ENCODE assay signal across 7 cellular contexts in the genomic region with DNA sequence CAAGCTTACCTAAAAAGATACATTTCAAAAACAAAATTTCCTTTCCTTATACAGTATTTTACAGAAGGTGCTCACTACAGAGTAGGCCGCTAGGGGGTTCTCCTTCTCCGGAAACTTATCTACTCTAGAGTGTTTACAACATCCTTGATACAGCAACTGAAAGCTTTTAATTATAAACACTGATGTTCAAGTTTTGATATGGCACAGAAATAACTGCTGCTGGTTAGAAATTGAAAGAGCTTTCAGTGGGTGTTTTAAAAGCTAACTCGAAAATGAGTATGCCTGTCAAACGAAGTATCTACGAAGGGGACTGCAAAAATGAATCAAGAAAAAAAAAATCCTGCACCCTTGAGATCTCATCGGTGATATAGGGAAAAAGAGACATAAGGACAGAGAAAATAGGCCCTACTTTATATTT. TPM values are rescaled to one million over a fixed set of nuclear protein-coding genes. Genes with fewer than 3 reads are reported as not detected.
DNase-seq lines count a peak whose midpoint lies in the region; ATAC-seq and TF ChIP-seq lines count a peak whose summit lies in the region.

No MANE protein-coding gene starts in this region.

- CTCF ChIA-PET in Panc1 (lab: Charles Lee): no interaction called here

- H3K4me3 ChIP-seq in GM12864 (ENCODE audit: low read depth, low read length): peak overlapping the region; percentile 93
- H3K4me3 ChIP-seq in Panc1 (ENCODE audit: low read depth in 2 of 2, low read length in 2 of 2): peak overlapping the region; percentile 98 to 100
- H3K4me3 ChIP-seq in cardiac muscle cell: peak overlapping the region; percentile 61

- peak overlapping the region; percentile 97 for H3K27ac ChIP-seq in Panc1 (ENCODE audit: low read length)
- H3K27ac ChIP-seq in cardiac muscle cell: peak overlapping the region; percentile 86

- peak; percentile 40 for DNase-seq in GM12864 (ENCODE audit: low read depth)
- peak; percentile 84 for DNase-seq in HT-29 (ENCODE audit: low spot score)
- DNase-seq in Panc1 (ENCODE audit: low read depth, low spot score): no peak
- DNase-seq in activated naive CD8-positive, alpha-beta T cell treated with anti-CD3 and anti-CD28 coated beads, Interleukin-2, amount 50 U/mL, for 16 hours (ENCODE audit: low read depth, low spot score): peak; percentile 21
- DNase-seq in cardiac muscle cell (ENCODE audit: low read depth in 1 of 2, low spot score in 1 of 2): peak; percentile 59 to 64
- peak; percentile 85 for DNase-seq in pons (ENCODE audit: low spot score)

- no peak for ATAC-seq in Panc1
- no peak for ATAC-seq in GM19328 (IDR thresholded peaks at IDR 0.05; ENCODE audit: unreplicated experiment)

- in situ Hi-C loops in Panc1 (cut with HindIII; ENCODE audit: low pct_unique_long_range_greater_than_20kb, low sequenced_read_pairs): no loop called here

- H3K9me3 ChIP-seq in Panc1 (ENCODE audit: control insufficient read depth, insufficient read depth, low read depth, low read length) (no peaks in the 10 kb centered on the region), cardiac muscle cell (ENCODE audit: low read depth) (no peaks in the 10 kb centered on the region)

- H3K36me3 ChIP-seq in Panc1 (ENCODE audit: control insufficient read depth, insufficient read depth, low read length) (peaks cover 21% of the 10 kb centered on the region), cardiac muscle cell (peaks cover 10% of the 10 kb centered on the region)

- no peaks in the 10 kb centered on the region for H3K27me3 ChIP-seq in Panc1 (ENCODE audit: control insufficient read depth, insufficient read depth, low read length)
- no peaks in the 10 kb centered on the region for H3K27me3 ChIP-seq in cardiac muscle cell

- H3K4me1 ChIP-seq in Panc1 (ENCODE audit: control insufficient read depth, insufficient read depth, low read length) (peaks cover 18% of the 10 kb centered on the region), cardiac muscle cell (ENCODE audit: low read depth) (peaks cover 23% of the 10 kb centered on the region)

- POLR2A ChIA-PET in Panc1 (lab: Charles Lee): no interaction called here

- intact Hi-C loops in Panc1 (cut with micrococcal nuclease; ENCODE audit: unreplicated experiment): no loop called here

- TF ChIP-seq CTCF in GM12864 (IDR thresholded peaks at IDR 0.05; ENCODE audit: low read depth, low read length, missing control alignments): peak; percentile 73
- peak; percentile 81; the same call in 1 of the 2 replicates for TF ChIP-seq CTCF in Panc1 (IDR thresholded peaks at IDR 0.05)
- peak; percentile 83 for TF ChIP-seq CTCF in cardiac muscle cell (IDR thresholded peaks at IDR 0.05; ENCODE audit: low read depth, low read length)

- BruUV-seq in Panc1 (replicated peaks; lab: Mats Ljungman, UMichigan): no TSS peak

RNA-seq across cellular contexts. Expression of a gene that starts 1.0 kb away (rescaled TPM):
- total RNA-seq in HT-29 (2014; rRNA removed; shearing (Covaris generic)): 14.3 and 16.2 TPM in 2 replicates
- total RNA-seq in Panc1 (2021; ENCODE audit: unreplicated experiment): 7.1 TPM
- polyA plus RNA-seq in Panc1 (2012; ENCODE audit: insufficient read length): 1.6 TPM
- total RNA-seq in cardiac muscle cell: 6.8 and 8.8 TPM in 2 replicates
- 3.8 and 4.3 TPM in 2 replicates for polyA plus RNA-seq in cardiac muscle cell

RNA-seq across cellular contexts. Expression of a gene that starts 3.1 kb away (rescaled TPM):
- total RNA-seq in HT-29 (2014; rRNA removed; shearing (Covaris generic)): 11.6 and 13.9 TPM in 2 replicates
- 35.6 TPM for total RNA-seq in Panc1 (2021; ENCODE audit: unreplicated experiment)
- 12.0 TPM for polyA plus RNA-seq in Panc1 (2012; ENCODE audit: insufficient read length)
- total RNA-seq in cardiac muscle cell: 3.6 and 5.7 TPM in 2 replicates
- polyA plus RNA-seq in cardiac muscle cell: 3.6 and 6.0 TPM in 2 replicates

RNA-seq across cellular contexts. Expression of a gene that starts 17.4 kb away (rescaled TPM):
- total RNA-seq in HT-29 (2014; rRNA removed; shearing (Covaris generic)): 45.7 and 47.1 TPM in 2 replicates
- total RNA-seq in Panc1 (2021; ENCODE audit: unreplicated experiment) (0.08 TPM), cardiac muscle cell (0.21 TPM in 2 replicates)
- not detected for polyA plus RNA-seq in Panc1 (2012; ENCODE audit: insufficient read length)
- 0.29 TPM in 1 of 2 replicates, not detected in the other for polyA plus RNA-seq in cardiac muscle cell

RNA-seq across cellular contexts. Expression of a gene that starts 38.7 kb away (rescaled TPM):
- 8.4 and 13.7 TPM in 2 replicates for total RNA-seq in HT-29 (2014; rRNA removed; shearing (Covaris generic))
- total RNA-seq in Panc1 (2021; ENCODE audit: unreplicated experiment) (0.62 TPM), cardiac muscle cell (not detected in 2 replicates)
- polyA plus RNA-seq in Panc1 (2012; ENCODE audit: insufficient read length): 1.0 TPM
- not detected in 2 replicates for polyA plus RNA-seq in cardiac muscle cell

RNA-seq across cellular contexts. Expression of a gene that starts 54.0 kb away (rescaled TPM):
- total RNA-seq in HT-29 (2014; rRNA removed; shearing (Covaris generic)): 0.18 and 1.1 TPM in 2 replicates
- total RNA-seq in Panc1 (2021; ENCODE audit: unreplicated experiment) (0.26 TPM), cardiac muscle cell (not detected in 2 replicates)
- polyA plus RNA-seq in Panc1 (2012; ENCODE audit: insufficient read length): not detected
- polyA plus RNA-seq in cardiac muscle cell: not detected in 2 replicates

Comparison
In these comparisons a context has a peak if more than half of its experiments do, and no peak if none do; other contexts are left out.
1. RNA of a gene that starts 17.4 kb away (total RNA-seq): 45.7 to 47.1 TPM in HT-29; 0.21 TPM in cardiac muscle cell and 0.08 TPM in Panc1 (single experiment); every median in the first group is over 10 times any median in the second.
2. Peak in every context shown above with its lines, with median percentiles within 50 percentile points of each other: H3K4me3 ChIP-seq and CTCF ChIP-seq.